ENCODE assay signal across 8 cellular contexts in genomic region chr2:88874063-88874657, GRCh38.
DNase-seq lines count a peak whose midpoint lies in the region; ATAC-seq and FAIRE-seq lines count a peak whose summit lies in the region.

No MANE protein-coding gene starts in this region.

- no peak for ATAC-seq in GM18498 (IDR thresholded peaks at IDR 0.05; ENCODE audit: unreplicated experiment)

- FAIRE-seq in TTC549 (lab: Jason Lieb, UNC): peak; percentile 92

- DNase-seq in NCI-H510A treated with DMSO at 0.1 percent for 48 hours (lab: John Stamatoyannopoulos, UW): peak; percentile 6
- DNase-seq in NCI-H510A (lab: John Stamatoyannopoulos, UW): no peak
- DNase-seq in NCI-H1092 treated with DMSO at 0.1 percent for 48 hours (lab: John Stamatoyannopoulos, UW): peak; percentile 40
- peak; percentile 58 for DNase-seq in dedifferentiated amniotic fluid mesenchymal stem cell (ENCODE audit: extremely low spot score)
- peak; percentile 76 to 84 for DNase-seq in lung microvascular endothelial cell (ENCODE audit: low read depth in 2 of 2)
- peak; percentile 45 for DNase-seq in stromal cell of bone marrow (ENCODE audit: low read depth)
